In genomic region chr2:238295144-238296112, GRCh38 we compare ENCODE assay signal across 27 cellular contexts.
"Had no signal": no experiment of that assay in that cellular context is flagged by ENCODE, and none has a peak within 500 bp of the region (broad histone marks: within the 10 kb centered on the region; RNA-seq: fewer than 3 reads in every experiment).

No MANE protein-coding gene starts in this region.

- H3K27me3 ChIP-seq: pancreas had no signal

- H3K9me3 ChIP-seq: left ventricle myocardium inferior, mucosa of descending colon, pancreas, psoas muscle had no signal

- H3K27me3 Mint-ChIP-seq: activated CD8-positive, alpha-beta T cell treated with anti-CD3 and anti-CD28 coated beads for 36 hours had no signal

- H3K4me1 Mint-ChIP-seq: activated T-helper 17 cell treated with anti-CD3 and anti-CD28 coated beads, Interleukin-2, amount 50 U/mL, for 72 hours had no signal

- H3K27ac ChIP-seq: epithelial cell of prostate, left ventricle myocardium inferior, pancreas, psoas muscle, WERI-Rb-1 had no signal

- H3K36me3 Mint-ChIP-seq: naive B cell had no signal

- DNase-seq: activated CD4-positive, alpha-beta T cell treated with anti-CD3 and anti-CD28 coated beads, Interleukin-2, amount 50 U/mL, for 1 hour; activated CD8-positive, alpha-beta T cell treated with anti-CD3 and anti-CD28 coated beads for 36 hours; activated gamma-delta T cell treated with Interleukin-2 at 50 U/mL for 16 hours; activated naive CD4-positive, alpha-beta T cell treated with anti-CD3 and anti-CD28 coated beads, Interleukin-2, amount 50 U/mL, for 16 hours; activated T-cell treated with anti-CD3 and anti-CD28 coated beads, Interleukin-2, amount 50 U/mL, for 4 hours; amniotic stem cell; caudate nucleus; dermis blood vessel endothelial cell; effector CD8-positive, alpha-beta T cell; glutamatergic neuron; islet precursor cell; left ventricle myocardium inferior; naive B cell; nephron progenitor cell; stimulated activated CD4-positive, alpha-beta T cell treated with anti-CD3 and anti-CD28 coated beads, Interleukin-2, amount 100 ng/mL, for 48 hours; stimulated activated naive CD4-positive, alpha-beta T cell treated with Interleukin-2 at 50 U/mL for 16 hours; substantia nigra; T-helper 17 cell; T1000; WERI-Rb-1 had no signal

- H3K36me3 ChIP-seq: left ventricle myocardium inferior, pancreas, WERI-Rb-1 had no signal

- ATAC-seq: activated CD4-positive, CD25-positive, alpha-beta regulatory T cell treated with anti-CD3 and anti-CD28 coated beads, Interleukin-2, amount 50 U/mL, for 24 hours; activated CD8-positive, alpha-beta T cell treated with anti-CD3 and anti-CD28 coated beads for 36 hours; activated T-cell treated with anti-CD3 and anti-CD28 coated beads, Interleukin-2, amount 50 U/mL, for 4 hours; activated T-helper 17 cell treated with anti-CD3 and anti-CD28 coated beads, Interleukin-2, amount 50 U/mL, for 72 hours; psoas muscle; T-helper 17 cell had no signal

- H3K4me3 ChIP-seq: left ventricle myocardium inferior, lung, mucosa of descending colon, pancreas, psoas muscle had no signal

- H3K4me3 Mint-ChIP-seq: activated CD8-positive, alpha-beta T cell treated with anti-CD3 and anti-CD28 coated beads for 36 hours; activated T-cell treated with anti-CD3 and anti-CD28 coated beads, Interleukin-2, amount 50 U/mL, for 4 hours; activated T-helper 17 cell treated with anti-CD3 and anti-CD28 coated beads, Interleukin-2, amount 50 U/mL, for 72 hours; nephron progenitor cell; T-helper 17 cell had no signal

- H3K27ac Mint-ChIP-seq: activated CD8-positive, alpha-beta T cell treated with anti-CD3 and anti-CD28 coated beads for 36 hours; activated T-helper 17 cell treated with anti-CD3 and anti-CD28 coated beads, Interleukin-2, amount 50 U/mL, for 72 hours; naive B cell; nephron progenitor cell; T-helper 17 cell had no signal

- H3K9me3 Mint-ChIP-seq: activated CD8-positive, alpha-beta T cell treated with anti-CD3 and anti-CD28 coated beads for 36 hours; activated T-cell treated with anti-CD3 and anti-CD28 coated beads, Interleukin-2, amount 50 U/mL, for 4 hours; activated T-helper 17 cell treated with anti-CD3 and anti-CD28 coated beads, Interleukin-2, amount 50 U/mL, for 72 hours; naive B cell; nephron progenitor cell had no signal
